Comparison of ENCODE assay signal across 14 cellular contexts in genomic region chr22:35195821-35196220, GRCh38.
"Had no signal": no experiment of that assay in that cellular context is flagged by ENCODE, and none has a peak within 500 bp of the region (broad histone marks: within the 10 kb centered on the region; RNA-seq: fewer than 3 reads in every experiment).

No MANE protein-coding gene starts in this region.

- DNase-seq: colonic mucosa; effector CD8-positive, alpha-beta T cell; endodermal cell; foreskin keratinocyte; hypothalamus; immature natural killer cell; natural killer cell; pancreas; right lobe of liver; small intestine; stimulated activated CD4-positive, alpha-beta T cell treated with anti-CD3 and anti-CD28 coated beads, Interleukin-15, amount 100 ng/mL, for 24 hours; stimulated activated CD4-positive, alpha-beta T cell treated with anti-CD3 and anti-CD28 coated beads, Interleukin-2, amount 100 ng/mL, for 48 hours; stimulated activated naive B cell treated with anti-CD40 and anti-IgM and Interleukin-4, amounts not matched to agents 10 μg/mL and 1 μg/mL and 100 μg/mL, for 72 hours; upper lobe of left lung had no signal
